10 cellular contexts compared by ENCODE assay signal in the genomic region with DNA sequence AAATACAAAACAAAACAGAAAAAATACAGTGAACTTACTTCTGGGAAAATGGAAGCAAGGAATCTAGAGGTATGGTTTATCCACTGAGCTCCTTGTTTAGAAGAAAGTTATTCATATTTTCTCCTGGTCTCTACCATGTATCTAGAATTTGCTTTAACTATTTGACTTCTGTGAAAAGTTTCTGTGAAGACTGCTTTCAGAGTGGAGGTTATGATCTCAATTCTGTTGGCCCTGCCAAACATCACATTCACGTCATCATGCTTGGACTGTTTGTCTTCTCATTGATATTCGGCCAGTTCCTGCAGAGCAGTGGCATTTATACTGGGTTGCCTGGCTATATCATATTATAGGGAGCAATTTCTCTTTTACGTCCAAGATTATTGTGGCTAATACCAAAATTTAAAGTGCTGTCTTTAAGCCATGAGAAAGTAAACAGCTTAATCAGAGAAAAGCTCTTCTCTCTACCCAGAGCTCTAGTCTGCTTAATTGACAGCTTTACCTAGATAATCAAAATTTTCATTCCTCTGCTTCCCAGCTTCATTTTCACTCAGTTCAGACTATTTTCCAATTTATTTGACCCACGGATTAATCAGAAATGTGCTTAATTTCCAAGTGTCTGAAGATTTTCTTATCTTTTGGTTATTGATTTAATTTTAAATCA. TPM values are rescaled to one million over a fixed set of nuclear protein-coding genes. Genes with fewer than 3 reads are reported as not detected.
DNase-seq lines count a peak whose midpoint lies in the region; ATAC-seq, FAIRE-seq and TF ChIP-seq lines count a peak whose summit lies in the region.
"Had no signal": no experiment of that assay in that cellular context is flagged by ENCODE, and none has a peak within 500 bp of the region (broad histone marks: within the 10 kb centered on the region; RNA-seq: fewer than 3 reads in every experiment).

A gene with protein sequence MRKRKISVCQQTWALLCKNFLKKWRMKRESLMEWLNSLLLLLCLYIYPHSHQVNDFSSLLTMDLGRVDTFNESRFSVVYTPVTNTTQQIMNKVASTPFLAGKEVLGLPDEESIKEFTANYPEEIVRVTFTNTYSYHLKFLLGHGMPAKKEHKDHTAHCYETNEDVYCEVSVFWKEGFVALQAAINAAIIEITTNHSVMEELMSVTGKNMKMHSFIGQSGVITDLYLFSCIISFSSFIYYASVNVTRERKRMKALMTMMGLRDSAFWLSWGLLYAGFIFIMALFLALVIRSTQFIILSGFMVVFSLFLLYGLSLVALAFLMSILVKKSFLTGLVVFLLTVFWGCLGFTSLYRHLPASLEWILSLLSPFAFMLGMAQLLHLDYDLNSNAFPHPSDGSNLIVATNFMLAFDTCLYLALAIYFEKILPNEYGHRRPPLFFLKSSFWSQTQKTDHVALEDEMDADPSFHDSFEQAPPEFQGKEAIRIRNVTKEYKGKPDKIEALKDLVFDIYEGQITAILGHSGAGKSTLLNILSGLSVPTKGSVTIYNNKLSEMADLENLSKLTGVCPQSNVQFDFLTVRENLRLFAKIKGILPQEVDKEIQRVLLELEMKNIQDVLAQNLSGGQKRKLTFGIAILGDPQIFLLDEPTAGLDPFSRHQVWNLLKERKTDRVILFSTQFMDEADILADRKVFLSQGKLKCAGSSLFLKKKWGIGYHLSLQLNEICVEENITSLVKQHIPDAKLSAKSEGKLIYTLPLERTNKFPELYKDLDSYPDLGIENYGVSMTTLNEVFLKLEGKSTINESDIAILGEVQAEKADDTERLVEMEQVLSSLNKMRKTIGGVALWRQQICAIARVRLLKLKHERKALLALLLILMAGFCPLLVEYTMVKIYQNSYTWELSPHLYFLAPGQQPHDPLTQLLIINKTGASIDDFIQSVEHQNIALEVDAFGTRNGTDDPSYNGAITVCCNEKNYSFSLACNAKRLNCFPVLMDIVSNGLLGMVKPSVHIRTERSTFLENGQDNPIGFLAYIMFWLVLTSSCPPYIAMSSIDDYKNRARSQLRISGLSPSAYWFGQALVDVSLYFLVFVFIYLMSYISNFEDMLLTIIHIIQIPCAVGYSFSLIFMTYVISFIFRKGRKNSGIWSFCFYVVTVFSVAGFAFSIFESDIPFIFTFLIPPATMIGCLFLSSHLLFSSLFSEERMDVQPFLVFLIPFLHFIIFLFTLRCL (N-terminal part only) (minus strand): TSS at position 212 of the 661 bp plus-strand sequence. CDS start 13,358 bp downstream, outside the sequence.

- ATAC-seq in GM21717 (IDR thresholded peaks at IDR 0.05; ENCODE audit: unreplicated experiment) (no peak), GM21367 (IDR thresholded peaks at IDR 0.05; ENCODE audit: unreplicated experiment) (no peak)
- ATAC-seq in activated CD8-positive, alpha-beta T cell treated with anti-CD3 and anti-CD28 coated beads, Interleukin-2, amount 10 ng/mL, durations not matched to agents 7 days and 5 days, result no peak

- no peak for FAIRE-seq in HTR-8/SVneo (lab: Jason Lieb, UNC)

- no peak within 1 kb of the TSS for H3K4me3 Mint-ChIP-seq in activated CD8-positive, alpha-beta T cell treated with anti-CD3 and anti-CD28 coated beads, Interleukin-2, amount 10 ng/mL, durations not matched to agents 7 days and 5 days
- H3K4me3 Mint-ChIP-seq: dendritic cell treated with granulocyte-macrophage colony-stimulating factor and Interleukin-4, amounts not matched to agents 40 ng/mL and 50 ng/mL, for 4 days had no signal

- DNase-seq in HTR-8/SVneo (ENCODE audit: insufficient read length, low spot score) (peak; percentile 6), dorsolateral prefrontal cortex (peak in 5 of 10 donors; percentile 43 to 73 (median 47)), medulla oblongata (ENCODE audit: extremely low spot score) (peak; percentile 93), stromal cell of bone marrow (ENCODE audit: low read depth) (peak; percentile 75)
- no peak for DNase-seq in activated CD8-positive, alpha-beta T cell treated with anti-CD3 and anti-CD28 coated beads, Interleukin-2, amount 10 ng/mL, durations not matched to agents 7 days and 5 days
- DNase-seq in activated T-cell treated with anti-CD3 and anti-CD28 coated beads, Interleukin-2, amount 50 U/mL, for 48 hours, result no peak
- DNase-seq: DMS79 treated with DMSO at 0.1 percent for 48 hours had no signal

- peak within 1 kb of the TSS; percentile 3 to 97 (median 84) for H3K27ac ChIP-seq in dorsolateral prefrontal cortex

- peak in 6 of 56 donors; percentile 3 to 33 (median 27) for TF ChIP-seq CTCF in dorsolateral prefrontal cortex (IDR thresholded peaks at IDR 0.05 in 54 of 56, conservative IDR thresholded peaks at IDR 0.05 in 2 of 56; ENCODE audit: low read depth in 1 of 56, partially characterized antibody in 56 of 56)

- H3K36me3 Mint-ChIP-seq in activated CD8-positive, alpha-beta T cell treated with anti-CD3 and anti-CD28 coated beads, Interleukin-2, amount 10 ng/mL, durations not matched to agents 7 days and 5 days (ENCODE audit: low read depth), result no peaks in the 10 kb centered on the region

- H3K9me3 Mint-ChIP-seq in activated CD8-positive, alpha-beta T cell treated with anti-CD3 and anti-CD28 coated beads, Interleukin-2, amount 10 ng/mL, durations not matched to agents 7 days and 5 days (ENCODE audit: insufficient read depth), result no peaks in the 10 kb centered on the region

- intact Hi-C loops in dorsolateral prefrontal cortex (cut with DNase I), result loop anchor here (2.0 to 5.0 kb wide), 3 partner anchors 45 to 178 kb away; no protein-coding TSS in a partner anchor

- H3K27ac Mint-ChIP-seq in activated CD8-positive, alpha-beta T cell treated with anti-CD3 and anti-CD28 coated beads, Interleukin-2, amount 10 ng/mL, durations not matched to agents 7 days and 5 days, result no peak within 1 kb of the TSS
- H3K27ac Mint-ChIP-seq: dendritic cell treated with granulocyte-macrophage colony-stimulating factor and Interleukin-4, amounts not matched to agents 40 ng/mL and 50 ng/mL, for 4 days had no signal

- H3K27me3 ChIP-seq in dorsolateral prefrontal cortex, result no peaks in the 10 kb centered on the region

- peak within 1 kb of the TSS; percentile 4 to 75 (median 52) for H3K4me3 ChIP-seq in dorsolateral prefrontal cortex

- H3K4me1 Mint-ChIP-seq in activated CD8-positive, alpha-beta T cell treated with anti-CD3 and anti-CD28 coated beads, Interleukin-2, amount 10 ng/mL, durations not matched to agents 7 days and 5 days (ENCODE audit: low read depth), result no peaks in the 10 kb centered on the region

- CTCF ChIA-PET in activated CD8-positive, alpha-beta T cell treated with anti-CD3 and anti-CD28 coated beads, Interleukin-2, amount 10 ng/mL, durations not matched to agents 7 days and 5 days (lab: Charles Lee), result no interaction called here

- H3K27me3 Mint-ChIP-seq in activated CD8-positive, alpha-beta T cell treated with anti-CD3 and anti-CD28 coated beads, Interleukin-2, amount 10 ng/mL, durations not matched to agents 7 days and 5 days (ENCODE audit: low read depth), result no peaks in the 10 kb centered on the region

- POLR2A ChIA-PET in activated CD8-positive, alpha-beta T cell treated with anti-CD3 and anti-CD28 coated beads, Interleukin-2, amount 10 ng/mL, durations not matched to agents 7 days and 5 days (lab: Charles Lee), result no interaction called here

RNA-seq across cellular contexts. Expression of the gene that starts here (rescaled TPM):
- total RNA-seq in dorsolateral prefrontal cortex, result 100 to 1,000 TPM in 39 of 120 experiments, 10 to 100 TPM in 81; 12.2 to 285 (median 71.5) TPM
- not detected for total RNA-seq in activated CD8-positive, alpha-beta T cell treated with anti-CD3 and anti-CD28 coated beads, Interleukin-2, amount 10 ng/mL, durations not matched to agents 7 days and 5 days

Comparison
In these comparisons a context has a peak if more than half of its experiments do, and no peak if none do; other contexts are left out.
1. RNA of the gene that starts here (total RNA-seq): 12.2 to 285 TPM in dorsolateral prefrontal cortex; not detected in activated CD8-positive, alpha-beta T cell treated with anti-CD3 and anti-CD28 coated beads, Interleukin-2, amount 10 ng/mL, durations not matched to agents 7 days and 5 days; every median in the first group is over 10 times any median in the second.
2. DNase-seq: peak in HTR-8/SVneo (single experiment), medulla oblongata (single experiment) and stromal cell of bone marrow (single experiment); none in activated CD8-positive, alpha-beta T cell treated with anti-CD3 and anti-CD28 coated beads, Interleukin-2, amount 10 ng/mL, durations not matched to agents 7 days and 5 days (single experiment) and activated T-cell treated with anti-CD3 and anti-CD28 coated beads, Interleukin-2, amount 50 U/mL, for 48 hours (0 of 2).